Comparison of ENCODE assay signal across 8 cellular contexts in genomic region chr6:1612386-1612893, GRCh38. TPM values are rescaled to one million over a fixed set of nuclear protein-coding genes. Genes with fewer than 3 reads are reported as not detected.
DNase-seq lines count a peak whose midpoint lies in the region; ATAC-seq and TF ChIP-seq lines count a peak whose summit lies in the region.
"Had no signal": no experiment of that assay in that cellular context is flagged by ENCODE, and none has a peak within 500 bp of the region (broad histone marks: within the 10 kb centered on the region; RNA-seq: fewer than 3 reads in every experiment).

No MANE protein-coding gene starts in this region.

- H3K9me3 ChIP-seq in HCT116 (ENCODE audit: control insufficient read depth in 1 of 2, insufficient read depth in 1 of 2, low read depth in 1 of 2, low read length in 2 of 2) = no peaks in the 10 kb centered on the region

- no peaks in the 10 kb centered on the region for H3K9me3 Mint-ChIP-seq in activated CD4-positive, alpha-beta memory T cell treated with anti-CD3 and anti-CD28 coated beads for 36 hours
- H3K9me3 Mint-ChIP-seq in stimulated activated memory B cell treated with anti-CD40 and anti-IgM and Interleukin-4, amounts not matched to agents 10 μg/mL and 1 μg/mL and 100 μg/mL, for 72 hours = no peaks in the 10 kb centered on the region

- peaks cover 60% of the 10 kb centered on the region for H3K27me3 Mint-ChIP-seq in activated CD4-positive, alpha-beta memory T cell treated with anti-CD3 and anti-CD28 coated beads for 36 hours
- H3K27me3 Mint-ChIP-seq in stimulated activated memory B cell treated with anti-CD40 and anti-IgM and Interleukin-4, amounts not matched to agents 10 μg/mL and 1 μg/mL and 100 μg/mL, for 72 hours = peaks cover 53% of the 10 kb centered on the region

- H3K27me3 ChIP-seq in HCT116 (ENCODE audit: insufficient read depth, low read length) = no peaks in the 10 kb centered on the region

- TF ChIP-seq POLR2A in HCT116 (IDR thresholded peaks at IDR 0.05; ENCODE audit: borderline replicate concordance, extremely low read depth, insufficient read depth, insufficient read length) = no peak

- peak overlapping the region; percentile 79 for H3K9ac ChIP-seq in HCT116 (ENCODE audit: low read length)

- no TSS peak for BruUV-seq in HCT116 (replicated peaks; lab: Mats Ljungman, UMichigan)

- peak overlapping the region; percentile 69 for H3K4me3 Mint-ChIP-seq in activated CD4-positive, alpha-beta memory T cell treated with anti-CD3 and anti-CD28 coated beads for 36 hours
- H3K4me3 Mint-ChIP-seq in stimulated activated memory B cell treated with anti-CD40 and anti-IgM and Interleukin-4, amounts not matched to agents 10 μg/mL and 1 μg/mL and 100 μg/mL, for 72 hours = peak overlapping the region; percentile 66

- peaks cover 11 to 22% of the 10 kb centered on the region in 2 experiments; a peak in 3 of 4 replicates for H3K4me1 ChIP-seq in HCT116 (ENCODE audit: control insufficient read depth in 1 of 2, insufficient read depth in 2 of 2, low read length in 2 of 2)

- no peak overlapping the region for H3K27ac Mint-ChIP-seq in activated CD4-positive, alpha-beta memory T cell treated with anti-CD3 and anti-CD28 coated beads for 36 hours
- no peak overlapping the region for H3K27ac Mint-ChIP-seq in stimulated activated memory B cell treated with anti-CD40 and anti-IgM and Interleukin-4, amounts not matched to agents 10 μg/mL and 1 μg/mL and 100 μg/mL, for 72 hours

- CTCF ChIA-PET in HCT116 (lab: Charles Lee) = interaction anchor here (1.0 to 3.1 kb wide), 5 partner anchors 12 to 1022 kb away, joined by 3 to 9 read pairs (median 7); no protein-coding TSS in a partner anchor
- CTCF ChIA-PET in activated CD4-positive, alpha-beta memory T cell treated with anti-CD3 and anti-CD28 coated beads for 36 hours (lab: Charles Lee) = interaction anchor here (0.5 to 2.4 kb wide), 7 partner anchors 10 to 1022 kb away, joined by 3 to 9 read pairs (median 5); no protein-coding TSS in a partner anchor

- no peaks in the 10 kb centered on the region for H3K9me2 ChIP-seq in HCT116 (ENCODE audit: insufficient read depth)

- TF ChIP-seq RAD21 in HCT116 (IDR thresholded peaks at IDR 0.05; ENCODE audit: low read depth) = no peak

- DNase-seq in HCT116 (ENCODE audit: low read depth, low spot score) (no peak), foreskin fibroblast (no peak), AG08395 (ENCODE audit: low spot score) (no peak), iPS-NIHi7 (ENCODE audit: extremely low spot score) (no peak)
- DNase-seq in activated CD4-positive, alpha-beta memory T cell treated with anti-CD3 and anti-CD28 coated beads for 36 hours = no peak
- DNase-seq: activated CD4-positive, CD25-positive, alpha-beta regulatory T cell treated with anti-CD3 and anti-CD28 coated beads, Interleukin-2, amount 50 U/mL, for 72 hours had no signal

- TF ChIP-seq CTCF in HCT116 (IDR thresholded peaks at IDR 0.05 in 2 of 3, conservative IDR thresholded peaks at IDR 0.05 in 1 of 3; ENCODE audit: borderline replicate concordance in 1 of 3, insufficient read depth in 1 of 3, low read depth in 2 of 3, low read length in 2 of 3) (no peak), foreskin fibroblast (IDR thresholded peaks at IDR 0.05; ENCODE audit: low read depth, low read length) (no peak)

- 0 out of 2 replicates have a peak, but pooled peaks cover 6% of the 10 kb centered on the region for H4K20me1 ChIP-seq in HCT116 (ENCODE audit: insufficient read depth)

- RAD21 ChIA-PET in HCT116 (lab: Charles Lee; ENCODE audit: low non-redundant PET in 1 of 2, low total read pairs in 2 of 2, uncharacterized antibody in 2 of 2, unreplicated experiment in 2 of 2) = interaction anchor here in 1 of 2 experiments (0.8 to 1.2 kb wide), 3 partner anchors 18 to 74 kb away, joined by 3 to 5 read pairs (median 4); no protein-coding TSS in a partner anchor

- H3K4me3 ChIP-seq in HCT116 (replicated peaks in 1 of 2; ENCODE audit: low read depth in 1 of 2, low read length in 2 of 2) = peak overlapping the region; percentile 70 to 79
- H3K4me3 ChIP-seq in foreskin fibroblast (ENCODE audit: low read depth in 1 of 2, low read length in 2 of 2) = peak overlapping the region; percentile 78 to 79

- POLR2A ChIA-PET in HCT116 (lab: Charles Lee) = interaction anchor here (1.1 kb wide), 1 partner anchor 492 kb away, joined by 3 read pairs; no protein-coding TSS in a partner anchor
- POLR2A ChIA-PET in activated CD4-positive, alpha-beta memory T cell treated with anti-CD3 and anti-CD28 coated beads for 36 hours (lab: Charles Lee) = no interaction called here

- peaks cover 40% of the 10 kb centered on the region for H3K79me2 ChIP-seq in HCT116 (ENCODE audit: insufficient read depth, low read length)

- H3K27ac ChIP-seq in HCT116 (ENCODE audit: low read depth, low read length) = peak overlapping the region; percentile 99; the same call in 1 of the 2 replicates

- peaks cover 30% of the 10 kb centered on the region for H3K4me1 Mint-ChIP-seq in activated CD4-positive, alpha-beta memory T cell treated with anti-CD3 and anti-CD28 coated beads for 36 hours (ENCODE audit: low read depth)
- H3K4me1 Mint-ChIP-seq in stimulated activated memory B cell treated with anti-CD40 and anti-IgM and Interleukin-4, amounts not matched to agents 10 μg/mL and 1 μg/mL and 100 μg/mL, for 72 hours = peaks cover 29% of the 10 kb centered on the region

- H3K36me3 Mint-ChIP-seq in activated CD4-positive, alpha-beta memory T cell treated with anti-CD3 and anti-CD28 coated beads for 36 hours = peaks cover 6% of the 10 kb centered on the region
- no peaks in the 10 kb centered on the region for H3K36me3 Mint-ChIP-seq in stimulated activated memory B cell treated with anti-CD40 and anti-IgM and Interleukin-4, amounts not matched to agents 10 μg/mL and 1 μg/mL and 100 μg/mL, for 72 hours

- H2AFZ ChIP-seq in HCT116 (ENCODE audit: low read depth, low read length, poor library complexity, severe bottlenecking) = no peak overlapping the region

- intact Hi-C loops in HCT116 (cut with micrococcal nuclease) = no loop called here
- intact Hi-C loops in activated CD4-positive, alpha-beta memory T cell treated with anti-CD3 and anti-CD28 coated beads for 36 hours (cut with micrococcal nuclease) = no loop called here

- no peak for ATAC-seq in HCT116
- ATAC-seq in stimulated activated memory B cell treated with anti-CD40 and anti-IgM and Interleukin-4, amounts not matched to agents 10 μg/mL and 1 μg/mL and 100 μg/mL, for 72 hours = no peak
- ATAC-seq in GM18870 (IDR thresholded peaks at IDR 0.05; ENCODE audit: unreplicated experiment) = no peak

- H3K4me2 ChIP-seq in HCT116 (ENCODE audit: low read length) = peak overlapping the region; percentile 97

- H3K36me3 ChIP-seq in HCT116 (ENCODE audit: control insufficient read depth in 1 of 2, insufficient read depth in 2 of 2, low read length in 2 of 2) = peaks cover 3 to 4% of the 10 kb centered on the region in 2 experiments; a peak in 1 of 4 replicates

TF ChIP-seq in HCT116, 20 proteins besides CTCF, POLR2A, EP300 and RAD21:
- TF ChIP-seq EZH2 (IDR thresholded peaks at IDR 0.05) (no peak), ZNF274 (IDR thresholded peaks at IDR 0.05; ENCODE audit: low read depth, low read length) (no peak), EGR1 (IDR thresholded peaks at IDR 0.05; ENCODE audit: low read depth) (no peak), TCF7L2 (IDR thresholded peaks at IDR 0.05; ENCODE audit: borderline replicate concordance, extremely low read depth, insufficient read depth, insufficient read length) (no peak), ATF3 (IDR thresholded peaks at IDR 0.05) (no peak), ELF1 (IDR thresholded peaks at IDR 0.05; ENCODE audit: borderline replicate concordance, low read depth) (no peak), POLR2AphosphoS5 (IDR thresholded peaks at IDR 0.05; ENCODE audit: low read depth, low read length) (no peak), FOSL1 (IDR thresholded peaks at IDR 0.05; ENCODE audit: low read depth) (no peak)

RNA-seq across cellular contexts. Expression of gene FOXC1, which starts 2.7 kb away (rescaled TPM):
- total RNA-seq in HCT116 (2021; ENCODE audit: unreplicated experiment) = 40.7 TPM
- 13.4 and 15.4 TPM in 2 replicates for polyA plus RNA-seq in HCT116 (2012)
- under 1 TPM; 0.05 to 0.07 TPM for total RNA-seq in activated CD4-positive, alpha-beta memory T cell treated with anti-CD3 and anti-CD28 coated beads for 36 hours

Comparison
In these comparisons a context has a peak if more than half of its experiments do, and no peak if none do; other contexts are left out.
1. RNA of gene FOXC1, which starts 2.7 kb away (total RNA-seq): 40.7 TPM in HCT116 (single experiment); 0.05 to 0.07 TPM in activated CD4-positive, alpha-beta memory T cell treated with anti-CD3 and anti-CD28 coated beads for 36 hours; every median in the first group is over 10 times any median in the second.